11 cellular contexts compared by ENCODE assay signal in the genomic region with DNA sequence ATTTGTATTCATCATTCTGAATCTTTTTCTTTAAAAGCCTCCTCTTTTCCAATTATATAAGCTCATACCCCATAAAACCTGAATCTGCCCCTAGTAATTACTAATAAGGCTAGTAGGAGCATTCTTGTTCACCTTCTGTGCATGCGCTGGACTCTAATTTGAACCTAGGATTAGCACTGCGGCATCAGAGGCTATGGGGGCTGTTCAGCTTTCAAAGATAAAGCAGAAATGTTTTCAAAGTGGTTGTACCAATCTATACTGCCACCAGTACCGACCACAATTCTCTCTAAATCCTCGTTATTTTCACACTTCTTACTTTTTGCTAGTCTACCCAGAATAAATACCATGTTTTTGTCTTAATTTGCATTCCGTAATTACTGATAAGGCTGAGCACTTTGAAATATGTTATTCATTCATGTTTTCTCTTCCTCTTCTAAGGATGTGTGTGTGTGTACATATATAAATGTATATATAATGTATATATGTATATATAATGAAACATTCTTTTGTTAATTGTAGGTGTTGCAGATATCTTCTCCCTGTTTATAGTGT. TPM values are rescaled to one million over a fixed set of nuclear protein-coding genes. Genes with fewer than 3 reads are reported as not detected.
DNase-seq lines count a peak whose midpoint lies in the region; FAIRE-seq and TF ChIP-seq lines count a peak whose summit lies in the region.
"Had no signal": no experiment of that assay in that cellular context is flagged by ENCODE, and none has a peak within 500 bp of the region (broad histone marks: within the 10 kb centered on the region; RNA-seq: fewer than 3 reads in every experiment).

No MANE protein-coding gene starts in this region.

- no peak for TF ChIP-seq POLR2A in sigmoid colon (IDR thresholded peaks at IDR 0.05)
- no peak for TF ChIP-seq POLR2A in GM12892 (IDR thresholded peaks at IDR 0.05; ENCODE audit: low read depth, low read length)

- peaks cover 6 to 24% (median 17%) of the 10 kb centered on the region in 4 donors for H3K4me1 ChIP-seq in sigmoid colon

- H3K9me3 ChIP-seq in sigmoid colon = no peaks in the 10 kb centered on the region

- no peak for DNase-seq in T-helper 1 cell
- DNase-seq in NCI-H82 (lab: John Stamatoyannopoulos, UW) = peak; percentile 72
- DNase-seq in sigmoid colon = no peak
- DNase-seq in DMS114 treated with DMSO at 0.1 percent for 48 hours (lab: John Stamatoyannopoulos, UW; ENCODE audit: unreplicated experiment) = no peak
- DNase-seq in NCI-H2227 treated with DMSO at 0.1 percent for 48 hours (lab: John Stamatoyannopoulos, UW) = no peak
- DNase-seq in GM12892 (ENCODE audit: insufficient read length) = no peak
- DNase-seq: hippocampal formation; NCI-H187 treated with DMSO at 0.1 percent for 48 hours; stimulated activated CD4-positive, alpha-beta T cell treated with anti-CD3 and anti-CD28 coated beads, Interleukin-4, amount 100 ng/mL, for 1 hour had no signal

- no peaks in the 10 kb centered on the region for H3K9me3 Mint-ChIP-seq in T-helper 1 cell treated with Interleukin-12 subunit alpha and Interleukin-12 subunit beta and Interleukin-4 antibody, amounts not matched to agents 30 μg/mL and 1 μg/mL, for 36 hours
- H3K9me3 Mint-ChIP-seq in brain = no peaks in the 10 kb centered on the region

- H3K27me3 ChIP-seq in sigmoid colon = no peaks in the 10 kb centered on the region

- H3K36me3 Mint-ChIP-seq in T-helper 1 cell treated with Interleukin-12 subunit alpha and Interleukin-12 subunit beta and Interleukin-4 antibody, amounts not matched to agents 30 μg/mL and 1 μg/mL, for 36 hours (ENCODE audit: low read depth) = peaks cover 3% of the 10 kb centered on the region
- H3K36me3 Mint-ChIP-seq in brain = peaks cover 12% of the 10 kb centered on the region

- no peak overlapping the region for H3K4me3 ChIP-seq in sigmoid colon

- TF ChIP-seq CTCF in brain (conservative IDR thresholded peaks at IDR 0.05) = no peak
- TF ChIP-seq CTCF in sigmoid colon (IDR thresholded peaks at IDR 0.05) = no peak

- intact Hi-C loops in sigmoid colon (cut with DNase I) = loop anchor here (2.0 kb wide), 1 partner anchor 131 kb away; no protein-coding TSS in a partner anchor

- TF ChIP-seq EP300 in sigmoid colon (IDR thresholded peaks at IDR 0.05) = no peak

- WGBS in sigmoid colon, 2 donors = 93 to 95% methylated on average over 5 of the region's 5 CpGs

- no peak overlapping the region for H3K27ac Mint-ChIP-seq in T-helper 1 cell treated with Interleukin-12 subunit alpha and Interleukin-12 subunit beta and Interleukin-4 antibody, amounts not matched to agents 30 μg/mL and 1 μg/mL, for 36 hours
- H3K27ac Mint-ChIP-seq in brain = peak overlapping the region in 4 of 5 experiments; percentile 16 to 99 (median 98)

- peak overlapping the region; percentile 95 to 100 (median 98) for H3K27ac ChIP-seq in sigmoid colon

- H3K4me1 Mint-ChIP-seq in T-helper 1 cell treated with Interleukin-12 subunit alpha and Interleukin-12 subunit beta and Interleukin-4 antibody, amounts not matched to agents 30 μg/mL and 1 μg/mL, for 36 hours (ENCODE audit: low read depth) = peaks cover 22% of the 10 kb centered on the region
- H3K4me1 Mint-ChIP-seq in brain = peaks cover 40% of the 10 kb centered on the region

- H3K36me3 ChIP-seq in sigmoid colon = peaks cover 0 to 3% (median 0%) of the 10 kb centered on the region in 4 donors

- H3K4me3 Mint-ChIP-seq in T-helper 1 cell treated with Interleukin-12 subunit alpha and Interleukin-12 subunit beta and Interleukin-4 antibody, amounts not matched to agents 30 μg/mL and 1 μg/mL, for 36 hours = peak overlapping the region; percentile 57
- peak overlapping the region; percentile 97 to 100 (median 98) for H3K4me3 Mint-ChIP-seq in brain

- FAIRE-seq in GM12892 (lab: Jason Lieb, UNC) = no peak

- H3K27me3 Mint-ChIP-seq in T-helper 1 cell treated with Interleukin-12 subunit alpha and Interleukin-12 subunit beta and Interleukin-4 antibody, amounts not matched to agents 30 μg/mL and 1 μg/mL, for 36 hours (ENCODE audit: low read depth) = no peaks in the 10 kb centered on the region
- H3K27me3 Mint-ChIP-seq in brain = no peaks in the 10 kb centered on the region

RNA-seq across cellular contexts. Expression of gene DDX59, which starts 1.6 kb away (rescaled TPM):
- polyA plus RNA-seq in brain (ENCODE audit: insufficient read depth, low read depth, low replicate concordance) (14.8 TPM), sigmoid colon (10 to 100 TPM; 12.4 to 26.8 (median 16.8) TPM)
- 10 to 100 TPM; 24.0 to 29.6 (median 27.1) TPM for total RNA-seq in sigmoid colon
- polyA plus RNA-seq in GM12892 (2012; ENCODE audit: missing spikeins) = 35.1 TPM

RNA-seq across cellular contexts. Expression of gene KIF14, which starts 50.8 kb away (rescaled TPM):
- polyA plus RNA-seq in brain (ENCODE audit: insufficient read depth, low read depth, low replicate concordance) (1.8 TPM), sigmoid colon (1 to 10 TPM in 1 of 3 donors, under 1 TPM in 1, not detected in 1; 0.46 to 2.0 TPM)
- total RNA-seq in sigmoid colon = under 1 TPM in 3 of 4 donors, not detected in 1; under 0.01 to 0.28 (median 0.27) TPM
- polyA plus RNA-seq in GM12892 (2012; ENCODE audit: missing spikeins) = 5.8 TPM
